In genomic region chr4:120923201-120923522, GRCh38 we compare ENCODE assay signal across 8 cellular contexts. TPM values are rescaled to one million over a fixed set of nuclear protein-coding genes. Genes with fewer than 3 reads are reported as not detected.
DNase-seq lines count a peak whose midpoint lies in the region; ATAC-seq lines count a peak whose summit lies in the region.

No MANE protein-coding gene starts in this region.

- no peaks in the 10 kb centered on the region for H3K36me3 Mint-ChIP-seq in activated T-helper 2 cell treated with anti-CD3 and anti-CD28 coated beads, Interferon-gamma antibody, Interleukin-2, Interleukin-4, amounts not matched to agents 10 μg/mL and 5 μg/mL and 100 μg/mL, durations not matched to agents 14 hours and 24 hours and 36 hours (ENCODE audit: low read depth)

- H3K9me3 Mint-ChIP-seq in activated T-helper 2 cell treated with anti-CD3 and anti-CD28 coated beads, Interferon-gamma antibody, Interleukin-2, Interleukin-4, amounts not matched to agents 10 μg/mL and 5 μg/mL and 100 μg/mL, durations not matched to agents 14 hours and 24 hours and 36 hours, result no peaks in the 10 kb centered on the region

- H3K4me3 Mint-ChIP-seq in activated T-helper 2 cell treated with anti-CD3 and anti-CD28 coated beads, Interferon-gamma antibody, Interleukin-2, Interleukin-4, amounts not matched to agents 10 μg/mL and 5 μg/mL and 100 μg/mL, durations not matched to agents 14 hours and 24 hours and 36 hours (ENCODE audit: low read depth), result peak overlapping the region; percentile 64

- intact Hi-C loops in activated T-helper 2 cell treated with anti-CD3 and anti-CD28 coated beads, Interferon-gamma antibody, Interleukin-2, Interleukin-4, amounts not matched to agents 10 μg/mL and 5 μg/mL and 100 μg/mL, durations not matched to agents 14 hours and 24 hours and 36 hours (cut with micrococcal nuclease), result loop anchor here (2.0 to 10.0 kb wide), 2 partner anchors 152 to 190 kb away; partner anchors contain the start of gene NDNF

- no peaks in the 10 kb centered on the region for H3K27me3 ChIP-seq in iPS DF 6.9 (ENCODE audit: control insufficient read depth, insufficient read depth, low read length)

- H3K4me3 ChIP-seq in iPS DF 6.9 (ENCODE audit: low read length) (peak overlapping the region; percentile 98; the same call in 1 of the 2 replicates), skeletal muscle cell (ENCODE audit: low read depth, low read length) (peak overlapping the region; percentile 69)

- H3K4me1 Mint-ChIP-seq in activated T-helper 2 cell treated with anti-CD3 and anti-CD28 coated beads, Interferon-gamma antibody, Interleukin-2, Interleukin-4, amounts not matched to agents 10 μg/mL and 5 μg/mL and 100 μg/mL, durations not matched to agents 14 hours and 24 hours and 36 hours (ENCODE audit: low read depth), result peaks cover 11% of the 10 kb centered on the region

- H3K4me1 ChIP-seq in iPS DF 6.9 (ENCODE audit: control insufficient read depth, insufficient read depth, low read length), result no peaks in the 10 kb centered on the region

- peaks cover 59% of the 10 kb centered on the region for H3K27me3 Mint-ChIP-seq in activated T-helper 2 cell treated with anti-CD3 and anti-CD28 coated beads, Interferon-gamma antibody, Interleukin-2, Interleukin-4, amounts not matched to agents 10 μg/mL and 5 μg/mL and 100 μg/mL, durations not matched to agents 14 hours and 24 hours and 36 hours (ENCODE audit: low read depth)

- DNase-seq in activated T-helper 2 cell treated with anti-CD3 and anti-CD28 coated beads, Interferon-gamma antibody, Interleukin-2, Interleukin-4, amounts not matched to agents 10 μg/mL and 5 μg/mL and 100 μg/mL, durations not matched to agents 14 hours and 24 hours and 36 hours (ENCODE audit: low spot score), result no peak
- no peak for DNase-seq in iPS DF 6.9 (ENCODE audit: low read depth, low spot score)
- DNase-seq in skeletal muscle cell (ENCODE audit: low read depth), result no peak
- DNase-seq in D341Med (ENCODE audit: low spot score), result no peak
- no peak for DNase-seq in activated gamma-delta T cell (lab: John Stamatoyannopoulos, UW)

- H3K36me3 ChIP-seq in iPS DF 6.9 (ENCODE audit: control insufficient read depth, insufficient read depth, low read length), result no peaks in the 10 kb centered on the region; the same call in 1 of the 2 replicates

- peak; percentile 7 for ATAC-seq in HG02759 (IDR thresholded peaks at IDR 0.05; ENCODE audit: unreplicated experiment)
- no peak for ATAC-seq in HG03039 (IDR thresholded peaks at IDR 0.05; ENCODE audit: unreplicated experiment)
- ATAC-seq in GM21367 (IDR thresholded peaks at IDR 0.05; ENCODE audit: unreplicated experiment), result no peak

- no peak overlapping the region for H3K27ac ChIP-seq in iPS DF 6.9 (ENCODE audit: low read length)

- no peak overlapping the region for H3K27ac Mint-ChIP-seq in activated T-helper 2 cell treated with anti-CD3 and anti-CD28 coated beads, Interferon-gamma antibody, Interleukin-2, Interleukin-4, amounts not matched to agents 10 μg/mL and 5 μg/mL and 100 μg/mL, durations not matched to agents 14 hours and 24 hours and 36 hours

- H3K9me3 ChIP-seq in iPS DF 6.9 (ENCODE audit: control insufficient read depth, insufficient read depth, low read length), result no peaks in the 10 kb centered on the region

- no CpG with 5 or more reads among the region's 12 CpGs for WGBS in iPS DF 6.9 (ENCODE audit: insufficient coverage, insufficient read length)

RNA-seq across cellular contexts. Expression of gene PRDM5, which starts 0.6 kb away (rescaled TPM):
- total RNA-seq in activated T-helper 2 cell treated with anti-CD3 and anti-CD28 coated beads, Interferon-gamma antibody, Interleukin-2, Interleukin-4, amounts not matched to agents 10 μg/mL and 5 μg/mL and 100 μg/mL, durations not matched to agents 14 hours and 24 hours and 36 hours, result 0.18 TPM in 1 of 2 replicates, not detected in the other
